14 cellular contexts compared by ENCODE assay signal in genomic region chrX:12844319-12844718, GRCh38. TPM values are rescaled to one million over a fixed set of nuclear protein-coding genes. Genes with fewer than 3 reads are reported as not detected.
A peak's percentile ranks its signal among the peaks of the same experiment; 100 is the strongest.
DNase-seq lines count a peak whose midpoint lies in the region; ATAC-seq and TF ChIP-seq lines count a peak whose summit lies in the region.
"Had no signal": no experiment of that assay in that cellular context is flagged by ENCODE, and none has a peak within 500 bp of the region (broad histone marks: within the 10 kb centered on the region; RNA-seq: fewer than 3 reads in every experiment).

No MANE protein-coding gene starts in this region.

- TF ChIP-seq CTCF in esophagus muscularis mucosa (IDR thresholded peaks at IDR 0.05): no peak

- peaks cover 1% of the 10 kb centered on the region for H3K9me3 Mint-ChIP-seq in activated naive CD8-positive, alpha-beta T cell treated with anti-CD3 and anti-CD28 coated beads for 36 hours
- H3K9me3 Mint-ChIP-seq: natural killer cell treated with Interleukin-12 subunit alpha and Interleukin-12 subunit beta and Interleukin-15 and Interleukin-18, amount 100 ng/mL, for 72 hours had no signal

- H3K27ac ChIP-seq in esophagus muscularis mucosa (replicated peaks in 1 of 4): peak overlapping the region in 1 of 4 donors; percentile 44

- ATAC-seq in GM18511 (IDR thresholded peaks at IDR 0.05; ENCODE audit: unreplicated experiment) (peak; percentile 54), GM21390 (IDR thresholded peaks at IDR 0.05; ENCODE audit: unreplicated experiment) (peak; percentile 34), HG03280 (IDR thresholded peaks at IDR 0.05; ENCODE audit: unreplicated experiment) (peak; percentile 34)
- ATAC-seq: natural killer cell treated with Interleukin-12 subunit alpha and Interleukin-12 subunit beta and Interleukin-15 and Interleukin-18, amount 100 ng/mL, for 72 hours; Right ventricle myocardium inferior had no signal

- no peak for TF ChIP-seq POLR2A in esophagus muscularis mucosa (IDR thresholded peaks at IDR 0.05; ENCODE audit: low read depth)

- WGBS in esophagus muscularis mucosa: 37% methylated on average over 3 of the region's 3 CpGs

- intact Hi-C loops in esophagus muscularis mucosa (cut with DNase I): no loop called here

- peaks cover 0 to 3% (median 0%) of the 10 kb centered on the region in 4 donors for H3K4me1 ChIP-seq in esophagus muscularis mucosa

- DNase-seq in activated naive CD8-positive, alpha-beta T cell treated with anti-CD3 and anti-CD28 coated beads for 36 hours: no peak
- DNase-seq in esophagus muscularis mucosa (ENCODE audit: extremely low spot score) (no peak), A172 (ENCODE audit: low spot score) (no peak), SK-N-DZ (ENCODE audit: low spot score) (no peak), ureter (ENCODE audit: low spot score) (no peak)
- DNase-seq: activated CD4-positive, CD25-positive, alpha-beta regulatory T cell treated with anti-CD3 and anti-CD28 coated beads, Interleukin-2, amount 50 U/mL, for 72 hours; erythroblast; NCI-H2171 treated with DMSO at 0.1 percent for 48 hours; stimulated activated naive CD4-positive, alpha-beta T cell treated with Interleukin-2 at 50 U/mL for 16 hours had no signal

- peaks cover 13% of the 10 kb centered on the region for H3K4me1 Mint-ChIP-seq in activated naive CD8-positive, alpha-beta T cell treated with anti-CD3 and anti-CD28 coated beads for 36 hours

- H3K36me3 Mint-ChIP-seq in activated naive CD8-positive, alpha-beta T cell treated with anti-CD3 and anti-CD28 coated beads for 36 hours: no peaks in the 10 kb centered on the region
- H3K36me3 Mint-ChIP-seq: natural killer cell treated with Interleukin-12 subunit alpha and Interleukin-12 subunit beta and Interleukin-15 and Interleukin-18, amount 100 ng/mL, for 72 hours had no signal

- H3K27ac Mint-ChIP-seq in activated naive CD8-positive, alpha-beta T cell treated with anti-CD3 and anti-CD28 coated beads for 36 hours: peak overlapping the region; percentile 91
- H3K27ac Mint-ChIP-seq: natural killer cell treated with Interleukin-12 subunit alpha and Interleukin-12 subunit beta and Interleukin-15 and Interleukin-18, amount 100 ng/mL, for 72 hours had no signal

- no peaks in the 10 kb centered on the region for H3K27me3 Mint-ChIP-seq in activated naive CD8-positive, alpha-beta T cell treated with anti-CD3 and anti-CD28 coated beads for 36 hours

- H3K4me3 ChIP-seq in esophagus muscularis mucosa: peak overlapping the region in 1 of 4 donors; percentile 13

- H3K36me3 ChIP-seq in esophagus muscularis mucosa: no peaks in the 10 kb centered on the region

- no peak overlapping the region for H3K4me3 Mint-ChIP-seq in activated naive CD8-positive, alpha-beta T cell treated with anti-CD3 and anti-CD28 coated beads for 36 hours
- H3K4me3 Mint-ChIP-seq: natural killer cell treated with Interleukin-12 subunit alpha and Interleukin-12 subunit beta and Interleukin-15 and Interleukin-18, amount 100 ng/mL, for 72 hours had no signal

- H3K9me3 ChIP-seq in esophagus muscularis mucosa: no peaks in the 10 kb centered on the region

- no peak for TF ChIP-seq EP300 in esophagus muscularis mucosa (IDR thresholded peaks at IDR 0.05)

- H3K27me3 ChIP-seq in esophagus muscularis mucosa: peaks cover 0 to 2% (median 0%) of the 10 kb centered on the region in 4 donors

RNA-seq across cellular contexts. Expression of gene TLR7, which starts 22.6 kb away (rescaled TPM):
- total RNA-seq in activated naive CD8-positive, alpha-beta T cell treated with anti-CD3 and anti-CD28 coated beads for 36 hours: under 1 TPM; 0.21 to 0.28 TPM
- total RNA-seq in esophagus muscularis mucosa (1 to 10 TPM in 1 of 4 donors, under 1 TPM in 3; 0.23 to 1.2 (median 0.62) TPM), ureter (1.0 TPM)
- total RNA-seq in A172 (2014; rRNA removed; shearing (Covaris generic)): not detected in 2 replicates
- polyA plus RNA-seq in SK-N-DZ (2014; cell fraction: cytosol; rRNA removed): not detected in 2 replicates
- polyA plus RNA-seq in SK-N-DZ (2014; cell fraction: nucleus; rRNA removed): not detected in 2 replicates

RNA-seq across cellular contexts. Expression of gene PRPS2, which starts 53.1 kb away (rescaled TPM):
- 100 to 1,000 TPM; 119 to 123 TPM for total RNA-seq in activated naive CD8-positive, alpha-beta T cell treated with anti-CD3 and anti-CD28 coated beads for 36 hours
- total RNA-seq in esophagus muscularis mucosa (10 to 100 TPM; 12.5 to 25.7 (median 21.7) TPM), ureter (48.2 TPM)
- 60.9 and 80.7 TPM in 2 replicates for total RNA-seq in A172 (2014; rRNA removed; shearing (Covaris generic))
- polyA plus RNA-seq in SK-N-DZ (2014; cell fraction: cytosol; rRNA removed): 38.3 and 39.6 TPM in 2 replicates
- 21.3 and 26.7 TPM in 2 replicates for polyA plus RNA-seq in SK-N-DZ (2014; cell fraction: nucleus; rRNA removed)
